8 cellular contexts compared by ENCODE assay signal in the genomic region with DNA sequence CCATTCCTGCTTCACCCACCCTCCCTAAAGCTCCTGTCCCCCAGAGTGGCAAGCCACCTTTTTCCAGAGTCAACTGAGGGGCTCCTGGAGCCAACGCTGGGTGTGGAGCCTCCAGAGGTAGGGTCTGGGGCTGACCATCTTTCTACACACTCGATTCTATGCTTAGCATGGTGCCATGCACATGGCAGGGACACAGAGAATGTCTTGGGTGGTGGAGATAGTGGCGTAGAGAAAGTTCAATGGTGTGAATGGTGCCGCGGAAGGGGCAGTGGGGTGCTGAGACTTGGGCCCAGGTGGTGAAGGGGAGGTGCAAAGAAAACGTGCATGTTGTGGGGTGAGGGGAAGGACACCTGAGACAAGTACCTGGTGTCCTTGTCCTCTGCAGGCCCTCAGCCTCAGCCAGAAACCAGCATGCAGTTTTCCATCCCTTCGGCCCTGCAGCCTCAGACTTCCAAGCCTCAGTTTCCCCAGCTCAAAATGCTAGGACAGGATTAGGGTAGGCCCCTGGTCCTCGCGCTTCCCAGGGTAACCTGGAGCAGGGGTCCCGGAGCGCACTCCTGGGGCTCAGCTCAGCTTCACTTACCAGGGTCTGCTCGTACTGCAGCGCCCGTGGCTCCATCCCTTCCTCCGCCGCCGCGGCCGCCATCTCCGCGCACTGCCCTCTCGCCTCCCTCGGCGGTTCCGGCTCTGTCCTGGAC. TPM values are rescaled to one million over a fixed set of nuclear protein-coding genes. Genes with fewer than 3 reads are reported as not detected.
DNase-seq lines count a peak whose midpoint lies in the region; ATAC-seq and TF ChIP-seq lines count a peak whose summit lies in the region.

No MANE protein-coding gene starts in this region.

- H3K4me1 ChIP-seq in OCI-LY7 (ENCODE audit: insufficient read depth, low read length, poor library complexity, severe bottlenecking) (peaks cover 23% of the 10 kb centered on the region), parathyroid adenoma (peaks cover 16% of the 10 kb centered on the region)

- no TSS peak for BruUV-seq in OCI-LY7 (replicated peaks; lab: Mats Ljungman, UMichigan)

- CTCF ChIA-PET in OCI-LY7 (lab: Charles Lee; ENCODE audit: unreplicated experiment), result interaction anchor here (0.5 kb wide), 1 partner anchor 101 kb away, joined by 3 read pairs; no protein-coding TSS in a partner anchor

- H4K20me1 ChIP-seq in OCI-LY7 (ENCODE audit: insufficient read depth, low read length), result no peaks in the 10 kb centered on the region; the same call in 1 of the 2 replicates

- POLR2A ChIA-PET in OCI-LY7 (lab: Charles Lee), result interaction anchor here (0.6 to 1.0 kb wide), 3 partner anchors 13 to 1227 kb away, joined by 3 to 7 read pairs (median 3); no protein-coding TSS in a partner anchor

- H3K4me2 ChIP-seq in OCI-LY7 (ENCODE audit: low read length) (peak overlapping the region; percentile 84), parathyroid adenoma (ENCODE audit: low read length) (peak overlapping the region; percentile 83)

- H2AFZ ChIP-seq in OCI-LY7 (ENCODE audit: low read length) (peak overlapping the region; percentile 20; the same call in 1 of the 2 replicates), parathyroid adenoma (peak overlapping the region; percentile 97)

- H3K36me3 ChIP-seq in OCI-LY7 (ENCODE audit: insufficient read depth, low read length), result peaks cover 15% of the 10 kb centered on the region
- H3K36me3 ChIP-seq in parathyroid adenoma (ENCODE audit: control insufficient read depth, insufficient read depth, low read length), result no peaks in the 10 kb centered on the region

- no peaks in the 10 kb centered on the region for H3K27me3 Mint-ChIP-seq in activated T-cell treated with anti-CD3 and anti-CD28 coated beads, Interleukin-2, amount 50 U/mL, for 4 hours (ENCODE audit: low read depth)

- H3K9me3 ChIP-seq in OCI-LY7 (ENCODE audit: low read length) (no peaks in the 10 kb centered on the region), parathyroid adenoma (ENCODE audit: control insufficient read depth, low read length) (no peaks in the 10 kb centered on the region)

- H3K36me3 Mint-ChIP-seq in activated T-cell treated with anti-CD3 and anti-CD28 coated beads, Interleukin-2, amount 50 U/mL, for 4 hours (ENCODE audit: insufficient read depth), result peaks cover 10% of the 10 kb centered on the region

- H3K27me3 ChIP-seq in parathyroid adenoma (ENCODE audit: control insufficient read depth, insufficient read depth, low read length), result no peaks in the 10 kb centered on the region

- no peaks in the 10 kb centered on the region for H3K9me2 ChIP-seq in OCI-LY7 (ENCODE audit: insufficient read depth, low read length)

- H3K4me1 Mint-ChIP-seq in activated T-cell treated with anti-CD3 and anti-CD28 coated beads, Interleukin-2, amount 50 U/mL, for 4 hours (ENCODE audit: low read depth), result peaks cover 15% of the 10 kb centered on the region

- TF ChIP-seq CTCF in OCI-LY7 (conservative IDR thresholded peaks at IDR 0.05; ENCODE audit: low read length) (no peak), parathyroid adenoma (IDR thresholded peaks at IDR 0.05) (no peak)

- peak overlapping the region; percentile 28 for H3K9ac ChIP-seq in parathyroid adenoma

- H3K27ac ChIP-seq in OCI-LY7 (ENCODE audit: low read depth, low read length, poor library complexity, severe bottlenecking) (no peak overlapping the region), epithelial cell of prostate (peak overlapping the region; percentile 97), parathyroid adenoma (peak overlapping the region; percentile 100)

- intact Hi-C loops in OCI-LY7 (cut with micrococcal nuclease; ENCODE audit: unreplicated experiment) (loop anchor here (5.0 kb wide), 2 partner anchors 224 to 934 kb away; a partner anchor contains a TSS), sciatic nerve (cut with DNase I) (no loop called here)

- no peaks in the 10 kb centered on the region for H3K9me3 Mint-ChIP-seq in activated T-cell treated with anti-CD3 and anti-CD28 coated beads, Interleukin-2, amount 50 U/mL, for 4 hours

- H3K79me2 ChIP-seq in OCI-LY7 (ENCODE audit: insufficient read depth, low read depth, low read length) (peaks cover 19% of the 10 kb centered on the region; the same call in 1 of the 2 replicates), parathyroid adenoma (peaks cover 12% of the 10 kb centered on the region)

- peak overlapping the region; percentile 97 for H3K4me3 ChIP-seq in OCI-LY7 (ENCODE audit: low read depth, low read length, poor library complexity, severe bottlenecking)
- H3K4me3 ChIP-seq in parathyroid adenoma (ENCODE audit: low read depth, low read length), result peak overlapping the region; percentile 68

- H3K4me3 Mint-ChIP-seq in activated T-cell treated with anti-CD3 and anti-CD28 coated beads, Interleukin-2, amount 50 U/mL, for 4 hours, result peak overlapping the region; percentile 84

- peak; percentile 0 to 1 for ATAC-seq in activated T-cell treated with anti-CD3 and anti-CD28 coated beads, Interleukin-2, amount 50 U/mL, for 4 hours
- ATAC-seq in sciatic nerve, result no peak
- ATAC-seq in GM18517 (IDR thresholded peaks at IDR 0.05; ENCODE audit: unreplicated experiment), result no peak

- DNase-seq in activated T-cell treated with anti-CD3 and anti-CD28 coated beads, Interleukin-2, amount 50 U/mL, for 4 hours, result no peak
- DNase-seq in activated T-cell treated with anti-CD3 and anti-CD28 coated beads for 4 hours (no peak), OCI-LY7 (ENCODE audit: low spot score) (no peak), epithelial cell of prostate (ENCODE audit: low read depth, low spot score) (no peak), sciatic nerve (ENCODE audit: low spot score) (no peak), hippocampal formation (lab: John Stamatoyannopoulos, UW) (no peak)

RNA-seq across cellular contexts. Expression of a gene that starts 0.4 kb away (rescaled TPM):
- 1 to 10 TPM; 4.5 to 5.2 (median 5.0) TPM for total RNA-seq in activated T-cell treated with anti-CD3 and anti-CD28 coated beads, Interleukin-2, amount 50 U/mL, for 4 hours
- 4.2 and 8.5 TPM in 2 replicates for total RNA-seq in OCI-LY7 (2014; rRNA removed; shearing (Covaris generic))
- total RNA-seq in OCI-LY7 (2022) (14.2 and 15.0 TPM in 2 replicates), sciatic nerve (24.5 TPM)

RNA-seq across cellular contexts. Expression of a gene that starts 0.5 kb away (rescaled TPM):
- total RNA-seq in activated T-cell treated with anti-CD3 and anti-CD28 coated beads, Interleukin-2, amount 50 U/mL, for 4 hours, result 100 to 1,000 TPM; 146 to 170 (median 165) TPM
- 62.5 and 85.8 TPM in 2 replicates for total RNA-seq in OCI-LY7 (2014; rRNA removed; shearing (Covaris generic))
- total RNA-seq in OCI-LY7 (2022) (73.0 and 80.1 TPM in 2 replicates), sciatic nerve (57.8 TPM)

RNA-seq across cellular contexts. Expression of a gene that starts 17.0 kb away (rescaled TPM):
- not detected for total RNA-seq in activated T-cell treated with anti-CD3 and anti-CD28 coated beads, Interleukin-2, amount 50 U/mL, for 4 hours
- total RNA-seq in OCI-LY7 (2014; rRNA removed; shearing (Covaris generic)), result not detected in 2 replicates
- total RNA-seq in OCI-LY7 (2022) (not detected in 2 replicates), sciatic nerve (1.2 TPM)

RNA-seq across cellular contexts. Expression of a gene that starts 18.9 kb away (rescaled TPM):
- total RNA-seq in activated T-cell treated with anti-CD3 and anti-CD28 coated beads, Interleukin-2, amount 50 U/mL, for 4 hours, result under 1 TPM in 2 of 3 donors, not detected in 1; 0.11 to 0.33 TPM
- total RNA-seq in OCI-LY7 (2014; rRNA removed; shearing (Covaris generic)), result 0.16 TPM in 1 of 2 replicates, not detected in the other
- total RNA-seq in OCI-LY7 (2022) (0.07 TPM in 1 of 2 replicates, not detected in the other), sciatic nerve (27.0 TPM)

RNA-seq across cellular contexts. Expression of a gene that starts 23.6 kb away (rescaled TPM):
- total RNA-seq in activated T-cell treated with anti-CD3 and anti-CD28 coated beads, Interleukin-2, amount 50 U/mL, for 4 hours, result 1 to 10 TPM; 3.5 to 4.4 (median 3.7) TPM
- total RNA-seq in OCI-LY7 (2014; rRNA removed; shearing (Covaris generic)), result 3.8 and 5.2 TPM in 2 replicates
- total RNA-seq in OCI-LY7 (2022) (3.7 and 4.2 TPM in 2 replicates), sciatic nerve (22.6 TPM)

Comparison
In these comparisons a context has a peak if more than half of its experiments do, and no peak if none do; other contexts are left out.
1. ATAC-seq: peak in activated T-cell treated with anti-CD3 and anti-CD28 coated beads, Interleukin-2, amount 50 U/mL, for 4 hours (2 of 2); none in sciatic nerve (single experiment) and GM18517 (single experiment).